In genomic region chrX:9643807-9644206, GRCh38 we compare ENCODE assay signal across 24 cellular contexts.
DNase-seq lines count a peak whose midpoint lies in the region; ATAC-seq and TF ChIP-seq lines count a peak whose summit lies in the region.
"Had no signal": no experiment of that assay in that cellular context is flagged by ENCODE, and none has a peak within 500 bp of the region (broad histone marks: within the 10 kb centered on the region; RNA-seq: fewer than 3 reads in every experiment).

No MANE protein-coding gene starts in this region.

- H3K4me3 Mint-ChIP-seq in stimulated activated naive CD8-positive, alpha-beta T cell treated with anti-CD3 and anti-CD28 coated beads, Interleukin-15, Interleukin-2, amounts not matched to agents 100 ng/mL and 50 ng/mL, for 24 hours, result peak overlapping the region; percentile 51
- H3K4me3 Mint-ChIP-seq in T-helper 17 cell, result no peak overlapping the region
- H3K4me3 Mint-ChIP-seq in central memory CD8-positive, alpha-beta T cell, result no peak overlapping the region
- no peak overlapping the region for H3K4me3 Mint-ChIP-seq in Calu3 (ENCODE audit: low read depth, unreplicated experiment)

- DNase-seq in stimulated activated naive CD8-positive, alpha-beta T cell treated with anti-CD3 and anti-CD28 coated beads, Interleukin-15, Interleukin-2, amounts not matched to agents 100 U/mL and 50 U/mL, for 24 hours, result no peak
- DNase-seq in T-helper 17 cell (no peak), Calu3 (no peak), GM10266 (ENCODE audit: extremely low spot score) (no peak), head of caudate nucleus (no peak), esophagus muscularis mucosa (ENCODE audit: extremely low spot score) (no peak)
- DNase-seq in central memory CD8-positive, alpha-beta T cell (ENCODE audit: low spot score in 2 of 2), result no peak
- DNase-seq: activated naive CD4-positive, alpha-beta T cell treated with anti-CD3 and anti-CD28 coated beads, Interleukin-2, amount 50 U/mL, for 16 hours; aorta; C1 segment of cervical spinal cord; cortex of kidney; foreskin keratinocyte; GOT3; left colon; mammary epithelial cell; NCI-H1417 treated with DMSO at 0.1 percent for 48 hours; NCI-H2081 treated with DMSO at 0.1 percent for 48 hours; NCI-H82; posterior cingulate gyrus; right cardiac atrium; SK-N-SH; T1000 had no signal

- peaks cover 14 to 35% (median 25%) of the 10 kb centered on the region in 4 donors for H3K4me1 ChIP-seq in esophagus muscularis mucosa
- H3K4me1 ChIP-seq: foreskin keratinocyte had no signal

- TF ChIP-seq EP300 in esophagus muscularis mucosa (IDR thresholded peaks at IDR 0.05), result no peak

- H3K9me3 ChIP-seq in T-helper 17 cell (ENCODE audit: control insufficient read depth, low read length, poor library complexity, severe bottlenecking) (no peaks in the 10 kb centered on the region), esophagus muscularis mucosa (no peaks in the 10 kb centered on the region)
- H3K9me3 ChIP-seq: SK-N-SH had no signal

- peaks cover 13% of the 10 kb centered on the region for H3K36me3 Mint-ChIP-seq in stimulated activated naive CD8-positive, alpha-beta T cell treated with anti-CD3 and anti-CD28 coated beads, Interleukin-15, Interleukin-2, amounts not matched to agents 100 ng/mL and 50 ng/mL, for 24 hours (ENCODE audit: low read depth)
- H3K36me3 Mint-ChIP-seq in T-helper 17 cell (ENCODE audit: low read depth), result no peaks in the 10 kb centered on the region
- H3K36me3 Mint-ChIP-seq in central memory CD8-positive, alpha-beta T cell (ENCODE audit: insufficient read depth), result peaks cover 2% of the 10 kb centered on the region
- no peaks in the 10 kb centered on the region for H3K36me3 Mint-ChIP-seq in Calu3 (ENCODE audit: insufficient read depth, unreplicated experiment)

- no peaks in the 10 kb centered on the region for H3K9me3 Mint-ChIP-seq in stimulated activated naive CD8-positive, alpha-beta T cell treated with anti-CD3 and anti-CD28 coated beads, Interleukin-15, Interleukin-2, amounts not matched to agents 100 ng/mL and 50 ng/mL, for 24 hours
- H3K9me3 Mint-ChIP-seq in central memory CD8-positive, alpha-beta T cell, result no peaks in the 10 kb centered on the region
- no peaks in the 10 kb centered on the region for H3K9me3 Mint-ChIP-seq in Calu3 (ENCODE audit: low read depth, unreplicated experiment)

- H3K4me3 ChIP-seq in esophagus muscularis mucosa, result no peak overlapping the region

- H3K27me3 ChIP-seq in esophagus muscularis mucosa, result no peaks in the 10 kb centered on the region
- H3K27me3 ChIP-seq: foreskin keratinocyte had no signal

- ATAC-seq in stimulated activated naive CD8-positive, alpha-beta T cell treated with anti-CD3 and anti-CD28 coated beads, Interleukin-15, Interleukin-2, amounts not matched to agents 100 U/mL and 50 U/mL, for 24 hours, result no peak
- ATAC-seq in T-helper 17 cell, result no peak
- no peak for ATAC-seq in central memory CD8-positive, alpha-beta T cell (replicated peaks; ENCODE audit: extremely low read depth, poor library complexity, severe bottlenecking)
- ATAC-seq: foreskin keratinocyte, left colon had no signal

- CTCF ChIA-PET in Calu3 (lab: Charles Lee), result no interaction called here

- TF ChIP-seq POLR2A in esophagus muscularis mucosa (IDR thresholded peaks at IDR 0.05; ENCODE audit: low read depth), result no peak

- peak overlapping the region in 2 of 4 donors; percentile 45 to 55 for H3K27ac ChIP-seq in esophagus muscularis mucosa (replicated peaks in 1 of 4)
- H3K27ac ChIP-seq: foreskin keratinocyte, KMS-11 had no signal

- H3K27ac Mint-ChIP-seq in stimulated activated naive CD8-positive, alpha-beta T cell treated with anti-CD3 and anti-CD28 coated beads, Interleukin-15, Interleukin-2, amounts not matched to agents 100 ng/mL and 50 ng/mL, for 24 hours, result peak overlapping the region; percentile 82
- peak overlapping the region; percentile 75 for H3K27ac Mint-ChIP-seq in T-helper 17 cell
- H3K27ac Mint-ChIP-seq in central memory CD8-positive, alpha-beta T cell (ENCODE audit: low read depth), result peak overlapping the region; percentile 10
- no peak overlapping the region for H3K27ac Mint-ChIP-seq in Calu3 (ENCODE audit: unreplicated experiment)

- intact Hi-C loops in Calu3 (cut with micrococcal nuclease; ENCODE audit: unreplicated experiment) (no loop called here), head of caudate nucleus (cut with DNase I) (no loop called here), esophagus muscularis mucosa (cut with DNase I) (no loop called here)

- 97% methylated on average over 4 of the region's 4 CpGs for WGBS in esophagus muscularis mucosa

- no peaks in the 10 kb centered on the region for H3K36me3 ChIP-seq in esophagus muscularis mucosa

- BruUV-seq in Calu3 (replicated peaks; lab: Mats Ljungman, UMichigan), result no TSS peak

- TF ChIP-seq CTCF in Calu3 (IDR thresholded peaks at IDR 0.05; ENCODE audit: unreplicated experiment) (no peak), GM10266 (IDR thresholded peaks at IDR 0.05; ENCODE audit: control insufficient read depth, insufficient read depth, low read depth, missing control alignments) (no peak), esophagus muscularis mucosa (IDR thresholded peaks at IDR 0.05) (no peak)

- no peaks in the 10 kb centered on the region for H3K27me3 Mint-ChIP-seq in stimulated activated naive CD8-positive, alpha-beta T cell treated with anti-CD3 and anti-CD28 coated beads, Interleukin-15, Interleukin-2, amounts not matched to agents 100 ng/mL and 50 ng/mL, for 24 hours
- H3K27me3 Mint-ChIP-seq in T-helper 17 cell, result no peaks in the 10 kb centered on the region
- no peaks in the 10 kb centered on the region for H3K27me3 Mint-ChIP-seq in central memory CD8-positive, alpha-beta T cell
- H3K27me3 Mint-ChIP-seq in Calu3 (ENCODE audit: unreplicated experiment), result no peaks in the 10 kb centered on the region

- H3K4me1 Mint-ChIP-seq in stimulated activated naive CD8-positive, alpha-beta T cell treated with anti-CD3 and anti-CD28 coated beads, Interleukin-15, Interleukin-2, amounts not matched to agents 100 ng/mL and 50 ng/mL, for 24 hours (ENCODE audit: low read depth), result peaks cover 45% of the 10 kb centered on the region
- H3K4me1 Mint-ChIP-seq in T-helper 17 cell (peaks cover 10% of the 10 kb centered on the region), Calu3 (ENCODE audit: low read depth, unreplicated experiment) (no peaks in the 10 kb centered on the region)
- H3K4me1 Mint-ChIP-seq in central memory CD8-positive, alpha-beta T cell, result peaks cover 15% of the 10 kb centered on the region
